In genomic region chr3:42831321-42831713, GRCh38 we compare ENCODE assay signal across 8 cellular contexts. TPM values are rescaled to one million over a fixed set of nuclear protein-coding genes. Genes with fewer than 3 reads are reported as not detected.
DNase-seq lines count a peak whose midpoint lies in the region; ATAC-seq and TF ChIP-seq lines count a peak whose summit lies in the region.

No MANE protein-coding gene starts in this region.

- no peaks in the 10 kb centered on the region for H3K9me3 ChIP-seq in colonic mucosa
- no peaks in the 10 kb centered on the region for H3K9me3 ChIP-seq in lower lobe of right lung

- no peak overlapping the region for H3K4me3 ChIP-seq in HFF-Myc (replicated peaks; ENCODE audit: low read depth, low read length)
- H3K4me3 ChIP-seq in colonic mucosa: no peak overlapping the region
- H3K4me3 ChIP-seq in lower lobe of right lung: no peak overlapping the region

- peak; percentile 77 for TF ChIP-seq CTCF in HFF-Myc (IDR thresholded peaks at IDR 0.05; ENCODE audit: low read depth, low read length, missing control alignments)
- TF ChIP-seq CTCF in colonic mucosa (IDR thresholded peaks at IDR 0.05): peak; percentile 75
- peak; percentile 83 for TF ChIP-seq CTCF in lower lobe of right lung (IDR thresholded peaks at IDR 0.05)

- no peak overlapping the region for H3K27ac ChIP-seq in colonic mucosa
- no peak overlapping the region for H3K27ac ChIP-seq in lower lobe of right lung

- intact Hi-C loops in colonic mucosa (cut with DNase I): loop anchor here (5.0 kb wide), 1 partner anchor 51 kb away; no protein-coding TSS in a partner anchor
- intact Hi-C loops in lower lobe of right lung (cut with DNase I): no loop called here

- H3K36me3 ChIP-seq in colonic mucosa (no peaks in the 10 kb centered on the region), lower lobe of right lung (no peaks in the 10 kb centered on the region)

- peak; percentile 72 to 84 for ATAC-seq in lower lobe of right lung

- in situ Hi-C loops in Caki2 (cut with HindIII; ENCODE audit: low pct_unique_long_range_greater_than_20kb, low sequenced_read_pairs): no loop called here

- DNase-seq in Caki2 (ENCODE audit: low read depth) (peak; percentile 3), HFF-Myc (ENCODE audit: extremely low read depth, low read depth) (peak; percentile 24), NCI-H460 (ENCODE audit: extremely low read depth, low read depth) (peak; percentile 54), colonic mucosa (peak; percentile 90), lower lobe of right lung (peak; percentile 69), 8988T (no peak)
- DNase-seq in activated CD4-positive, alpha-beta T cell treated with anti-CD3 and anti-CD28 coated beads for 4 hours: peak; percentile 65 to 74
- DNase-seq in stimulated activated CD8-positive, alpha-beta memory T cell treated with anti-CD3 and anti-CD28 coated beads, Interleukin-15, amount 100 ng/mL, for 1 hour (ENCODE audit: low read depth): peak; percentile 65

- no peak overlapping the region for H3K9ac ChIP-seq in colonic mucosa (ENCODE audit: low read depth in 2 of 2, low read length in 2 of 2)

- H3K27me3 ChIP-seq in colonic mucosa (no peaks in the 10 kb centered on the region), lower lobe of right lung (ENCODE audit: low read depth) (peaks cover 5% of the 10 kb centered on the region)

- H3K4me1 ChIP-seq in colonic mucosa (no peaks in the 10 kb centered on the region), lower lobe of right lung (peaks cover 11% of the 10 kb centered on the region)

RNA-seq across cellular contexts. Expression of gene ACKR2, which starts 22.1 kb away (rescaled TPM):
- 0.74 TPM in 1 of 2 replicates, not detected in the other for total RNA-seq in Caki2 (2014; rRNA removed; shearing (Covaris generic); ENCODE audit: low replicate concordance)
- total RNA-seq in NCI-H460 (2014; rRNA removed; shearing (Covaris generic)): not detected in 2 replicates
- not detected in 2 replicates for polyA plus RNA-seq in NCI-H460 (2014; cell fraction: nucleus; rRNA removed)
- 1 to 10 TPM; 3.2 to 6.5 TPM for total RNA-seq in colonic mucosa
- 5.3 TPM for total RNA-seq in lower lobe of right lung

RNA-seq across cellular contexts. Expression of gene HIGD1A, which starts 27.0 kb away (rescaled TPM):
- total RNA-seq in Caki2 (2014; rRNA removed; shearing (Covaris generic); ENCODE audit: low replicate concordance): 68.3 and 98.8 TPM in 2 replicates
- total RNA-seq in NCI-H460 (2014; rRNA removed; shearing (Covaris generic)): 121 and 123 TPM in 2 replicates
- polyA plus RNA-seq in NCI-H460 (2014; cell fraction: nucleus; rRNA removed): 76.7 and 88.2 TPM in 2 replicates
- 100 to 1,000 TPM; 224 to 360 TPM for total RNA-seq in colonic mucosa
- 83.8 TPM for total RNA-seq in lower lobe of right lung

RNA-seq across cellular contexts. Expression of gene CYP8B1, which starts 44.4 kb away (rescaled TPM):
- not detected in 2 replicates for total RNA-seq in Caki2 (2014; rRNA removed; shearing (Covaris generic); ENCODE audit: low replicate concordance)
- total RNA-seq in NCI-H460 (2014; rRNA removed; shearing (Covaris generic)): not detected in 2 replicates
- polyA plus RNA-seq in NCI-H460 (2014; cell fraction: nucleus; rRNA removed): not detected in 2 replicates
- under 1 TPM in 1 of 2 donors, not detected in 1; 0.20 TPM for total RNA-seq in colonic mucosa
- not detected for total RNA-seq in lower lobe of right lung

RNA-seq across cellular contexts. Expression of gene CCDC13, which starts 58.3 kb away (rescaled TPM):
- total RNA-seq in Caki2 (2014; rRNA removed; shearing (Covaris generic); ENCODE audit: low replicate concordance): not detected in 2 replicates
- total RNA-seq in NCI-H460 (2014; rRNA removed; shearing (Covaris generic)): 0.87 and 2.8 TPM in 2 replicates
- polyA plus RNA-seq in NCI-H460 (2014; cell fraction: nucleus; rRNA removed): 0.76 and 2.1 TPM in 2 replicates
- total RNA-seq in colonic mucosa (1 to 10 TPM in 1 of 2 donors, under 1 TPM in 1; 0.93 to 5.3 TPM), lower lobe of right lung (2.5 TPM)
